ENCODE assay signal across 18 cellular contexts in the genomic region with DNA sequence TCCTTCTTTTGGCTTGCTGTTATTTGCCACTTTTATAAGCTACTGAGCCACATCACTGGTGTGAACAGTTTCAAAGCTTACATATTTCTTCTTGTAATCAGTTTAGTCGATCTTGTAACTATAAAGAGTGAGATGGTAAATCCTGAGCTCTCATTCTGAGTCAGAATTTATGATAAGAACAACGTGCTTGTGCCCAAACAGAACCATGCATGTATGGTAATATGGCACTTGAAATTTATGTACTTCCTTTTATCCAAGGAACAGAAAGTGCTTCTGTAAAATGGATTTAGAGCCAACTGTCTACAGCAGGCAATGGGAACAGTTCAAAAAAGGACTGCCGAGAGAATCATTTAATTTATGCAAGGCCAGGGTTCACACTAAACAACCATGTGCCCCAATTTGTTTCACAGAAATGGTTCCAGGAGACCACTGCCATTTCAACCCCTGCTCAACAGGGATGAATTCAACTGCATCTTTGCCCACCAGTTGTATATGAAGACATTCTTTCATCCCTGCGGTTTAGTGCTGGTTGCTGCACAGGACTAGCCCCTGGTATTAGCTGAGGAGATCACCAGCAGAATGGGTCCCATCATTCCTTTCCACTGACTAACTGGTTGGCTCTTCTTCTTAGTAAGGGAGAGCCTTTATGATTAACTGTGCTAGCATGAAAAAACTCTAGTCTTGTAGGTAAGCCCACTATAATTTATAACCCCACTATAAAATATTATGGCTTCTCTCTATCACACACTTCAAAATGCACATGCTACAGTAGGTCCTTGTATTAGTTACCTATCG.
DNase-seq lines count a peak whose midpoint lies in the region; ATAC-seq, FAIRE-seq and TF ChIP-seq lines count a peak whose summit lies in the region.
"Had no signal": no experiment of that assay in that cellular context is flagged by ENCODE, and none has a peak within 500 bp of the region (broad histone marks: within the 10 kb centered on the region; RNA-seq: fewer than 3 reads in every experiment).

No MANE protein-coding gene starts in this region.

- H3K36me3 ChIP-seq in SK-N-SH (replicated peaks in 1 of 2; ENCODE audit: control insufficient read depth in 1 of 2, insufficient read depth in 2 of 2, low read length in 1 of 2): no peaks in the 10 kb centered on the region
- H3K36me3 ChIP-seq in mesenchymal stem cell (ENCODE audit: control insufficient read depth in 1 of 2, insufficient read depth in 2 of 2, low read depth in 1 of 2, low read length in 2 of 2): peaks cover 0 to 3% of the 10 kb centered on the region in 2 experiments
- H3K36me3 ChIP-seq in transverse colon: no peaks in the 10 kb centered on the region

- H2BK120ac ChIP-seq in mesenchymal stem cell (ENCODE audit: low read depth, low read length): no peak overlapping the region

- intact Hi-C loops in transverse colon (cut with DNase I; ENCODE audit: low total_unique reads): loop anchor here (1.0 to 10.0 kb wide), 4 partner anchors 64 to 412 kb away; no protein-coding TSS in a partner anchor

- H3K9me2 ChIP-seq in SK-N-SH: no peaks in the 10 kb centered on the region

- WGBS in SK-N-SH (ENCODE audit: low lambda C conversion rate): 81% methylated on average over 5 of the region's 5 CpGs
- 77% methylated on average over 4 of the region's 5 CpGs for WGBS in mesenchymal stem cell
- 60 to 61% methylated on average over 2 to 5 of the region's 5 CpGs for WGBS in transverse colon (ENCODE audit: low coverage in 1 of 2), 2 donors

- peak overlapping the region; percentile 59 for H2AK5ac ChIP-seq in mesenchymal stem cell (ENCODE audit: low read length, severe bottlenecking)

- DNase-seq in SK-N-SH (no peak), RCC 7860 (ENCODE audit: low spot score) (peak; percentile 40), mesenchymal stem cell (no peak), transverse colon (no peak), cerebellar nuclear complex (lab: John Stamatoyannopoulos, UW) (no peak)
- DNase-seq in stimulated activated naive CD8-positive, alpha-beta T cell treated with anti-CD3 and anti-CD28 coated beads, Interleukin-15, Interleukin-2, amounts not matched to agents 100 U/mL and 50 U/mL, for 24 hours: no peak
- DNase-seq: Caco-2; CD4-positive, alpha-beta T cell; GOT3; NCI-H1105; NCI-H2081 treated with DMSO at 0.1 percent for 48 hours; NCI-H510A treated with DMSO at 0.1 percent for 48 hours; NCI-H774; RPMI8226; SHP77 treated with DMSO at 0.1 percent for 48 hours had no signal

- no peak overlapping the region for H4K8ac ChIP-seq in mesenchymal stem cell (ENCODE audit: low read length)

- H3K4ac ChIP-seq in mesenchymal stem cell (ENCODE audit: low read depth in 1 of 2, low read length in 2 of 2): peak overlapping the region in 1 of 2 experiments; percentile 32

- H2BK15ac ChIP-seq in mesenchymal stem cell (ENCODE audit: low read depth, poor library complexity, severe bottlenecking): no peak overlapping the region

- H3K4me2 ChIP-seq in SK-N-SH (0 out of 2 replicates have a peak overlapping the region, but pooled peaks have one; percentile 6), mesenchymal stem cell (ENCODE audit: low read length, poor library complexity, severe bottlenecking) (no peak overlapping the region)
- H3K4me2 ChIP-seq: KMS-11 had no signal

- no peak overlapping the region for H3K27ac ChIP-seq in SK-N-SH (ENCODE audit: low read depth in 2 of 2, low read length in 1 of 2)
- H3K27ac ChIP-seq in mesenchymal stem cell (ENCODE audit: low read length, poor library complexity, severe bottlenecking): no peak overlapping the region
- H3K27ac ChIP-seq in transverse colon: peak overlapping the region; percentile 11 to 51 (median 44)
- H3K27ac ChIP-seq: KMS-11 had no signal

- no peak overlapping the region for H3K18ac ChIP-seq in mesenchymal stem cell (ENCODE audit: low read depth in 1 of 2, low read length in 2 of 2)

- no peaks in the 10 kb centered on the region for H4K20me1 ChIP-seq in SK-N-SH (ENCODE audit: insufficient read depth)

- POLR2A ChIA-PET in SK-N-SH (lab: Yijun Ruan, JAX): no interaction called here

- FAIRE-seq in RCC 7860 (lab: Jason Lieb, UNC): peak; percentile 25

- H2BK5ac ChIP-seq in mesenchymal stem cell (ENCODE audit: low read depth, low read length, poor library complexity, severe bottlenecking): no peak overlapping the region

- no peak for TF ChIP-seq EP300 in SK-N-SH (IDR thresholded peaks at IDR 0.05; ENCODE audit: borderline replicate concordance in 1 of 2, low read depth in 1 of 2, low read length in 1 of 2)
- no peak for TF ChIP-seq EP300 in transverse colon (IDR thresholded peaks at IDR 0.05; ENCODE audit: low read depth)

- CTCF ChIA-PET in SK-N-SH (lab: Yijun Ruan, JAX): interaction anchor here (0.7 to 1.0 kb wide), 2 partner anchors 260 to 415 kb away, joined by 3 to 5 read pairs; no protein-coding TSS in a partner anchor

- H4K91ac ChIP-seq in mesenchymal stem cell (ENCODE audit: low read length): no peak overlapping the region

- H3K27me3 ChIP-seq in SK-N-SH (ENCODE audit: insufficient read depth) (no peaks in the 10 kb centered on the region), mesenchymal stem cell (ENCODE audit: control insufficient read depth in 1 of 2, insufficient read depth in 1 of 2, low read length in 2 of 2) (no peaks in the 10 kb centered on the region), transverse colon (no peaks in the 10 kb centered on the region)

- peaks cover 9 to 14% of the 10 kb centered on the region in 2 experiments; a peak in 3 of 4 replicates for H3K4me1 ChIP-seq in SK-N-SH (ENCODE audit: control insufficient read depth in 1 of 2, insufficient read depth in 2 of 2, low read depth in 1 of 2, low read length in 1 of 2)
- H3K4me1 ChIP-seq in mesenchymal stem cell (ENCODE audit: control insufficient read depth, insufficient read depth, low read depth, low read length): peaks cover 10% of the 10 kb centered on the region
- H3K4me1 ChIP-seq in transverse colon: peaks cover 0 to 10% (median 0%) of the 10 kb centered on the region in 4 donors
- H3K4me1 ChIP-seq: Caco-2 had no signal

- TF ChIP-seq CTCF in SK-N-SH (IDR thresholded peaks at IDR 0.05) (no peak), transverse colon (IDR thresholded peaks at IDR 0.05) (no peak)

- H3K4me3 ChIP-seq in SK-N-SH (ENCODE audit: low read depth in 2 of 2, low read length in 1 of 2) (no peak overlapping the region), mesenchymal stem cell (ENCODE audit: insufficient read depth in 1 of 2, low read depth in 1 of 2, low read length in 2 of 2) (no peak overlapping the region), transverse colon (no peak overlapping the region)

- H3K79me1 ChIP-seq in mesenchymal stem cell (replicated peaks; ENCODE audit: low read length, poor library complexity, severe bottlenecking): peaks cover 7% of the 10 kb centered on the region

- H3K23ac ChIP-seq in mesenchymal stem cell (ENCODE audit: low read length in 2 of 2): no peak overlapping the region

- ATAC-seq in SK-N-SH treated with all-trans-retinoic acid at 6 μM for 48 hours (no peak), GM19035 (IDR thresholded peaks at IDR 0.05; ENCODE audit: unreplicated experiment) (no peak)
- no peak for ATAC-seq in stimulated activated naive CD8-positive, alpha-beta T cell treated with anti-CD3 and anti-CD28 coated beads, Interleukin-15, Interleukin-2, amounts not matched to agents 100 U/mL and 50 U/mL, for 24 hours

- no peak for TF ChIP-seq POLR2A in transverse colon (IDR thresholded peaks at IDR 0.05)

- H3F3A ChIP-seq in SK-N-SH (replicated peaks; ENCODE audit: insufficient read depth): no peaks in the 10 kb centered on the region

- H3K9ac ChIP-seq in SK-N-SH (no peak overlapping the region), mesenchymal stem cell (ENCODE audit: low read length) (no peak overlapping the region)
- H3K9ac ChIP-seq: KMS-11 had no signal

- peak overlapping the region in 1 of 2 experiments; percentile 64 for H2BK12ac ChIP-seq in mesenchymal stem cell (ENCODE audit: low read length in 2 of 2)

- H2AFZ ChIP-seq in SK-N-SH (ENCODE audit: low read depth) (no peak overlapping the region), mesenchymal stem cell (ENCODE audit: low read depth, low read length) (no peak overlapping the region)

- H3K14ac ChIP-seq in mesenchymal stem cell (ENCODE audit: low read length in 2 of 2): no peak overlapping the region

- in situ Hi-C loops in transverse colon (cut with MboI; ENCODE audit: low pct_ligation_motif_present in 1 of 4, low pct_unique_long_range_greater_than_20kb in 1 of 4, low sequenced_read_pairs in 3 of 4): loop anchor here in 1 of 4 donors (25.0 kb wide), 2 partner anchors 112 to 362 kb away; a partner anchor contains a TSS

- no peaks in the 10 kb centered on the region for H3K79me2 ChIP-seq in SK-N-SH (ENCODE audit: insufficient read depth)

- H3K9me3 ChIP-seq in SK-N-SH (no peaks in the 10 kb centered on the region), mesenchymal stem cell (ENCODE audit: control insufficient read depth, low read length) (no peaks in the 10 kb centered on the region), transverse colon (no peaks in the 10 kb centered on the region)
- H3K9me3 ChIP-seq: Caco-2 had no signal

- no peak for TF ChIP-seq RAD21 in SK-N-SH (IDR thresholded peaks at IDR 0.05; ENCODE audit: low read length)

TF ChIP-seq in SK-N-SH, 30 proteins besides CTCF, POLR2A, EP300 and RAD21 (continues in another document):
- TF ChIP-seq, protein P1, sequence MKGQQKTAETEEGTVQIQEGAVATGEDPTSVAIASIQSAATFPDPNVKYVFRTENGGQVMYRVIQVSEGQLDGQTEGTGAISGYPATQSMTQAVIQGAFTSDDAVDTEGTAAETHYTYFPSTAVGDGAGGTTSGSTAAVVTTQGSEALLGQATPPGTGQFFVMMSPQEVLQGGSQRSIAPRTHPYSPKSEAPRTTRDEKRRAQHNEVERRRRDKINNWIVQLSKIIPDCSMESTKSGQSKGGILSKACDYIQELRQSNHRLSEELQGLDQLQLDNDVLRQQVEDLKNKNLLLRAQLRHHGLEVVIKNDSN (IDR thresholded peaks at IDR 0.05; ENCODE audit: borderline replicate concordance, low read depth): no peak

TF ChIP-seq in SK-N-SH treated with all-trans-retinoic acid at 6 μM for 48 hours, 23 proteins besides CTCF, POLR2A, EP300 and RAD21 (continues in another document):
- no peak for TF ChIP-seq BACH2 (CRISPR knock-in tag; IDR thresholded peaks at IDR 0.05; ENCODE audit: borderline replicate concordance)
- TF ChIP-seq, protein P2, sequence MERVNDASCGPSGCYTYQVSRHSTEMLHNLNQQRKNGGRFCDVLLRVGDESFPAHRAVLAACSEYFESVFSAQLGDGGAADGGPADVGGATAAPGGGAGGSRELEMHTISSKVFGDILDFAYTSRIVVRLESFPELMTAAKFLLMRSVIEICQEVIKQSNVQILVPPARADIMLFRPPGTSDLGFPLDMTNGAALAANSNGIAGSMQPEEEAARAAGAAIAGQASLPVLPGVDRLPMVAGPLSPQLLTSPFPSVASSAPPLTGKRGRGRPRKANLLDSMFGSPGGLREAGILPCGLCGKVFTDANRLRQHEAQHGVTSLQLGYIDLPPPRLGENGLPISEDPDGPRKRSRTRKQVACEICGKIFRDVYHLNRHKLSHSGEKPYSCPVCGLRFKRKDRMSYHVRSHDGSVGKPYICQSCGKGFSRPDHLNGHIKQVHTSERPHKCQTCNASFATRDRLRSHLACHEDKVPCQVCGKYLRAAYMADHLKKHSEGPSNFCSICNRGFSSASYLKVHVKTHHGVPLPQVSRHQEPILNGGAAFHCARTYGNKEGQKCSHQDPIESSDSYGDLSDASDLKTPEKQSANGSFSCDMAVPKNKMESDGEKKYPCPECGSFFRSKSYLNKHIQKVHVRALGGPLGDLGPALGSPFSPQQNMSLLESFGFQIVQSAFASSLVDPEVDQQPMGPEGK (CRISPR knock-in tag; IDR thresholded peaks at IDR 0.05; ENCODE audit: borderline replicate concordance): no peak

Comparison
In these comparisons a context has a peak if more than half of its experiments do, and no peak if none do; other contexts are left out.
1. H3K27ac ChIP-seq: peak in transverse colon (4 of 4); none in SK-N-SH (0 of 2) and mesenchymal stem cell (single experiment).